ENCODE assay signal across 1 cellular context in genomic region chr14:90675399-90675798, GRCh38.
TF ChIP-seq lines count a peak whose summit lies in the region.

No MANE protein-coding gene starts in this region.

TF ChIP-seq in GM23338, 12 proteins besides CTCF, POLR2A, EP300 and RAD21 (continued from another document):
- no peak for TF ChIP-seq REST (IDR thresholded peaks at IDR 0.05; ENCODE audit: unreplicated experiment)
- TF ChIP-seq STAT1 (IDR thresholded peaks at IDR 0.05; ENCODE audit: unreplicated experiment) = no peak
- no peak for TF ChIP-seq POLR2AphosphoS5 (IDR thresholded peaks at IDR 0.05; ENCODE audit: low read depth)
